ENCODE assay signal across 9 cellular contexts in genomic region chrX:101191217-101191750, GRCh38. TPM values are rescaled to one million over a fixed set of nuclear protein-coding genes. Genes with fewer than 3 reads are reported as not detected.
DNase-seq lines count a peak whose midpoint lies in the region; ATAC-seq, FAIRE-seq and TF ChIP-seq lines count a peak whose summit lies in the region.
"Had no signal": no experiment of that assay in that cellular context is flagged by ENCODE, and none has a peak within 500 bp of the region (broad histone marks: within the 10 kb centered on the region; RNA-seq: fewer than 3 reads in every experiment).

No MANE protein-coding gene starts in this region.

- peaks cover 12% of the 10 kb centered on the region; the same call in 1 of the 2 replicates for H3K4me1 ChIP-seq in HepG2 (ENCODE audit: insufficient read depth, low read length)
- H3K4me1 ChIP-seq in tibial artery = peaks cover 0 to 5% (median 0%) of the 10 kb centered on the region in 4 donors

- no peak for FAIRE-seq in HepG2 (lab: Jason Lieb, UNC)

- in situ Hi-C loops in HepG2 (cut with HindIII; ENCODE audit: extremely low pct_ligation_motif_present, low pct_unique_long_range_greater_than_20kb) = loop anchor here (25.0 kb wide), 1 partner anchor 304 kb away; no protein-coding TSS in a partner anchor

- 33% methylated on average over 2 of the region's 50 CpGs for WGBS in HepG2 (ENCODE audit: low lambda C conversion rate)

- no peaks in the 10 kb centered on the region for H3K9me3 ChIP-seq in HepG2 (ENCODE audit: low read length)
- no peaks in the 10 kb centered on the region for H3K9me3 ChIP-seq in tibial artery

- ATAC-seq in HepG2 (peak; percentile 74), GM18861 (IDR thresholded peaks at IDR 0.05; ENCODE audit: unreplicated experiment) (no peak), GM19455 (IDR thresholded peaks at IDR 0.05; ENCODE audit: unreplicated experiment) (no peak), GM19324 (IDR thresholded peaks at IDR 0.05; ENCODE audit: low FRiP score, unreplicated experiment) (no peak)

- H3K79me2 ChIP-seq in HepG2 (ENCODE audit: insufficient read depth, low read length) = no peaks in the 10 kb centered on the region

- no peak for TF ChIP-seq CTCF in epithelial cell of proximal tubule (conservative IDR thresholded peaks at IDR 0.05; ENCODE audit: low read depth, low read length)
- TF ChIP-seq CTCF in HepG2 (CRISPR knock-in tag; IDR thresholded peaks at IDR 0.05) = no peak
- TF ChIP-seq CTCF in tibial artery (IDR thresholded peaks at IDR 0.05) = no peak

- TF ChIP-seq EP300 in HepG2 (IDR thresholded peaks at IDR 0.05; ENCODE audit: low read depth in 2 of 2, low read length in 2 of 2) (no peak), HepG2 (CRISPR knock-in tag; IDR thresholded peaks at IDR 0.05; ENCODE audit: borderline replicate concordance) (no peak)

- no TSS peak for BruUV-seq in HepG2 (replicated peaks; lab: Mats Ljungman, UMichigan)

- H3K36me3 ChIP-seq in HepG2 (replicated peaks in 1 of 2; ENCODE audit: control insufficient read depth in 1 of 2, insufficient read depth in 2 of 2, low read length in 2 of 2) (no peaks in the 10 kb centered on the region), tibial artery (no peaks in the 10 kb centered on the region)

- H3K9ac ChIP-seq in HepG2 (ENCODE audit: insufficient read depth, low read depth, low read length) = no peak overlapping the region

- TF ChIP-seq RAD21 in HepG2 (CRISPR knock-in tag; IDR thresholded peaks at IDR 0.05) = no peak

- DNase-seq in NCI-H2227 treated with DMSO at 0.1 percent for 48 hours (lab: John Stamatoyannopoulos, UW) (peak; percentile 14), epithelial cell of proximal tubule (ENCODE audit: low read depth) (no peak), HepG2 (ENCODE audit: low spot score) (no peak), tibial artery (peak; percentile 18 to 63)
- DNase-seq: effector memory CD4-positive, alpha-beta T cell; NCI-H446 had no signal

- H4K20me1 ChIP-seq in HepG2 (ENCODE audit: insufficient read depth, low read length) = no peaks in the 10 kb centered on the region

- CTCF ChIA-PET in HepG2 (lab: Yijun Ruan, JAX; ENCODE audit: low intra/inter-chr PET ratio, low total read pairs) = no interaction called here

- POLR2A ChIA-PET in HepG2 (lab: Yijun Ruan, JAX) = no interaction called here

- no peak overlapping the region for H3K4me2 ChIP-seq in HepG2 (ENCODE audit: low read depth, low read length)

- no peak overlapping the region for H3K27ac ChIP-seq in HepG2 (ENCODE audit: extremely low read length, insufficient read depth, low read length)
- peak overlapping the region; percentile 73 to 75 for H3K27ac ChIP-seq in tibial artery

- intact Hi-C loops in HepG2 (cut with micrococcal nuclease; ENCODE audit: unreplicated experiment) = no loop called here
- intact Hi-C loops in tibial artery (cut with DNase I; ENCODE audit: low total_unique reads) = no loop called here

- no peak for TF ChIP-seq POLR2A in HepG2 (IDR thresholded peaks at IDR 0.05; ENCODE audit: insufficient read depth in 1 of 2, low read depth in 2 of 2, low read length in 2 of 2)

- H2AFZ ChIP-seq in HepG2 (ENCODE audit: low read length) = no peak overlapping the region

- H3K27me3 ChIP-seq in HepG2 (ENCODE audit: control insufficient read depth in 1 of 2, insufficient read depth in 2 of 2, low read length in 2 of 2) = no peaks in the 10 kb centered on the region
- H3K27me3 ChIP-seq in tibial artery = no peaks in the 10 kb centered on the region

- peak overlapping the region; percentile 40 for H3K4me3 ChIP-seq in epithelial cell of proximal tubule (ENCODE audit: low read depth, low read length)
- no peak overlapping the region for H3K4me3 ChIP-seq in HepG2 (replicated peaks in 1 of 3; ENCODE audit: insufficient read depth in 1 of 3, low read depth in 2 of 3, low read length in 3 of 3)
- H3K4me3 ChIP-seq in tibial artery = peak overlapping the region; percentile 47 to 54

TF ChIP-seq in HepG2, 621 proteins besides CTCF, POLR2A, EP300 and RAD21:
- no peak for TF ChIP-seq SOX13 (IDR thresholded peaks at IDR 0.05)
- 0 out of 4 replicates have a peak, but pooled peaks of 1 of the 2 experiments have one; percentile 11 for TF ChIP-seq SOX13 (CRISPR knock-in tag; conservative IDR thresholded peaks at IDR 0.05 in 1 of 2, IDR thresholded peaks at IDR 0.05 in 1 of 2)
- no peak for TF ChIP-seq ESRRA (CRISPR knock-in tag; IDR thresholded peaks at IDR 0.05; ENCODE audit: low read depth)
- peak; percentile 22 for TF ChIP-seq HNRNPLL (IDR thresholded peaks at IDR 0.05; ENCODE audit: low read depth, low read length, poor library complexity, severe bottlenecking)

RNA-seq across cellular contexts. Expression of gene DRP2, which starts 28.3 kb away (rescaled TPM):
- total RNA-seq in epithelial cell of proximal tubule (0.22 and 0.86 TPM in 2 replicates), HepG2 (2016; rRNA removed; fragmentation: Illumina TruSeq; extraction: Trizol) (0.03 and 0.04 TPM in 2 replicates)
- under 0.01 TPM in 1 of 2 replicates, not detected in the other for total RNA-seq in HepG2 (2016; cell fraction: cytosol; rRNA removed; fragmentation: Illumina TruSeq; extraction: Trizol; ENCODE audit: low read depth)
- total RNA-seq in HepG2 (2016; cell fraction: insoluble cytoplasmic fraction; rRNA removed; fragmentation: Illumina TruSeq; extraction: Trizol) = 0.02 and 0.04 TPM in 2 replicates
- total RNA-seq in HepG2 (2016; cell fraction: membrane; rRNA removed; fragmentation: Illumina TruSeq; extraction: Trizol) = 0.03 and 0.06 TPM in 2 replicates
- total RNA-seq in HepG2 (2016; cell fraction: nucleus; rRNA removed; fragmentation: Illumina TruSeq; extraction: Trizol) = 0.09 and 0.16 TPM in 2 replicates
- polyA plus RNA-seq in HepG2 (2011; rRNA removed) = 0.07 and 0.09 TPM in 2 replicates
- 0.04 and 0.06 TPM in 2 replicates for polyA plus RNA-seq in HepG2 (2011; cell fraction: cytosol; rRNA removed)
- 0.13 and 0.23 TPM in 2 replicates for polyA plus RNA-seq in HepG2 (2011; cell fraction: nucleus; rRNA removed)
- polyA plus RNA-seq in HepG2 (2012) = 0.03 and 0.07 TPM in 2 replicates
- polyA plus RNA-seq in HepG2 (2016; cell fraction: cytosol; fragmentation: Illumina TruSeq; extraction: Trizol; ENCODE audit: low read depth) = not detected in 2 replicates
- not detected in 2 replicates for polyA plus RNA-seq in HepG2 (2016; cell fraction: insoluble cytoplasmic fraction; fragmentation: Illumina TruSeq; extraction: Trizol; ENCODE audit: low read depth)
- polyA plus RNA-seq in HepG2 (2016; cell fraction: membrane; fragmentation: Illumina TruSeq; extraction: Trizol; ENCODE audit: low read depth) = 0.03 TPM in 1 of 2 replicates, not detected in the other
- 0.21 and 0.27 TPM in 2 replicates for polyA plus RNA-seq in HepG2 (2016; cell fraction: nucleus; fragmentation: Illumina TruSeq; extraction: Trizol; ENCODE audit: insufficient read depth, low read depth)
- 0.10 and 1.2 TPM in 2 replicates for polyA minus RNA-seq in HepG2 (2011; rRNA and poly(A)+ RNA removed; ENCODE audit: low replicate concordance)
- polyA minus RNA-seq in HepG2 (2011; cell fraction: cytosol; rRNA and poly(A)+ RNA removed) = not detected in 2 replicates
- 0.13 and 0.25 TPM in 2 replicates for polyA minus RNA-seq in HepG2 (2011; cell fraction: nucleus; rRNA and poly(A)+ RNA removed)

Comparison
In these comparisons a context has a peak if more than half of its experiments do, and no peak if none do; other contexts are left out.
1. DNase-seq: peak in NCI-H2227 treated with DMSO at 0.1 percent for 48 hours (single experiment) and tibial artery (2 of 2); none in epithelial cell of proximal tubule (single experiment) and HepG2 (single experiment).
2. H3K4me3 ChIP-seq: peak in epithelial cell of proximal tubule (single experiment) and tibial artery (2 of 2); none in HepG2 (0 of 3).